Comparison of ENCODE assay signal across 20 cellular contexts in the genomic region with DNA sequence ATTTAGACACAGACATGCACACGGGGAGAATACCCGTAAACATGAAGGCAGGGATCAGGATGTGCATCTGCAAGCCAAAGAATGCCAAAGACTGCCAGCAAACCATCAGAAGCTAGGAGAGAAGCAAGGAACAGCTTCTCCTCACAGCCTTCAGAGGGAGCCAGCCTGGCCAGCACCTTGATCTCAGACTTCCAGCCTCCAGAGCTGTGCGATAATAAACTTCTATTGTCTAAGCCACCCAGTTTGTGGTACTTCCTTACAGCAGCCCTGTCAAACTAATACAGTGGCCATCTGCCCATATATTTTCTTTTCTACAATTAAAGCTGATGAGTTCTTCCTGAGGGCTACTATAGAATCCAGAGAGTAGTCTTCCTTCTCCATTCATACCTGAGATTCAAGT.
"Had no signal": no experiment of that assay in that cellular context is flagged by ENCODE, and none has a peak within 500 bp of the region (broad histone marks: within the 10 kb centered on the region; RNA-seq: fewer than 3 reads in every experiment).

No MANE protein-coding gene starts in this region.

- H3K9ac ChIP-seq: SK-N-SH had no signal

- ATAC-seq: HepG2 had no signal

- H3K36me3 ChIP-seq: MG63 had no signal

- DNase-seq: IMR-90, Karpas-422, KG1, MG63, NCI-H1092, NCI-H1105 treated with DMSO at 0.1 percent for 48 hours, NCI-H1417 treated with DMSO at 0.1 percent for 48 hours, NCI-H146, NCI-H1694 treated with DMSO at 0.1 percent for 48 hours, NCI-H1930, NCI-H2081, NCI-H2107, NCI-H2227 treated with DMSO at 0.1 percent for 48 hours, NCI-H510A, NCI-H524 treated with DMSO at 0.1 percent for 48 hours, Right ventricle myocardium superior, RPMI8226, SIG-M5 had no signal

- H3K4me3 ChIP-seq: MG63 had no signal

- H3K9me3 ChIP-seq: MG63, SK-N-SH had no signal
